Comparison of ENCODE assay signal across 10 cellular contexts in genomic region chr17:72590382-72590781, GRCh38.
DNase-seq lines count a peak whose midpoint lies in the region; ATAC-seq and TF ChIP-seq lines count a peak whose summit lies in the region.
"Had no signal": no experiment of that assay in that cellular context is flagged by ENCODE, and none has a peak within 500 bp of the region (broad histone marks: within the 10 kb centered on the region; RNA-seq: fewer than 3 reads in every experiment).

No MANE protein-coding gene starts in this region.

- peaks cover 72% of the 10 kb centered on the region for H3K27me3 Mint-ChIP-seq in activated CD8-positive, alpha-beta memory T cell treated with anti-CD3 and anti-CD28 coated beads, Interleukin-2, amount 10 ng/mL, durations not matched to agents 7 days and 5 days
- H3K27me3 Mint-ChIP-seq in stimulated activated memory B cell treated with anti-CD40 and anti-IgM and Interleukin-4, amounts not matched to agents 10 μg/mL and 1 μg/mL and 100 μg/mL, for 72 hours: peaks cover 62% of the 10 kb centered on the region

- no peaks in the 10 kb centered on the region for H3K36me3 Mint-ChIP-seq in activated CD8-positive, alpha-beta memory T cell treated with anti-CD3 and anti-CD28 coated beads, Interleukin-2, amount 10 ng/mL, durations not matched to agents 7 days and 5 days
- H3K36me3 Mint-ChIP-seq in stimulated activated memory B cell treated with anti-CD40 and anti-IgM and Interleukin-4, amounts not matched to agents 10 μg/mL and 1 μg/mL and 100 μg/mL, for 72 hours: no peaks in the 10 kb centered on the region

- no peak overlapping the region for H3K27ac Mint-ChIP-seq in activated CD8-positive, alpha-beta memory T cell treated with anti-CD3 and anti-CD28 coated beads, Interleukin-2, amount 10 ng/mL, durations not matched to agents 7 days and 5 days
- no peak overlapping the region for H3K27ac Mint-ChIP-seq in stimulated activated memory B cell treated with anti-CD40 and anti-IgM and Interleukin-4, amounts not matched to agents 10 μg/mL and 1 μg/mL and 100 μg/mL, for 72 hours

- POLR2A ChIA-PET in RWPE1 (lab: Yijun Ruan, JAX; ENCODE audit: low non-redundant PET): no interaction called here

- no peak for DNase-seq in activated CD8-positive, alpha-beta memory T cell treated with anti-CD3 and anti-CD28 coated beads, Interleukin-2, amount 10 ng/mL, durations not matched to agents 7 days and 5 days
- no peak for DNase-seq in activated CD8-positive, alpha-beta memory T cell treated with anti-CD3 and anti-CD28 coated beads for 24 hours
- peak; percentile 61 for DNase-seq in RWPE1 (ENCODE audit: low spot score)
- peak; percentile 90 for DNase-seq in fibroblast of peridontal ligament (ENCODE audit: extremely low read depth)
- no peak for DNase-seq in smooth muscle cell (lab: John Stamatoyannopoulos, UW; ENCODE audit: unreplicated experiment)
- no peak for DNase-seq in nucleus accumbens (lab: John Stamatoyannopoulos, UW)
- DNase-seq in middle frontal gyrus (ENCODE audit: extremely low spot score, low spot score): no peak
- DNase-seq: activated T-cell treated with anti-CD3 and anti-CD28 coated beads, Interleukin-2, amount 50 U/mL, for 1 hour; stimulated activated CD4-positive, alpha-beta T cell treated with anti-CD3 and anti-CD28 coated beads, Interleukin-4, amount 100 ng/mL, for 1 hour had no signal

- no peaks in the 10 kb centered on the region for H3K9me3 ChIP-seq in smooth muscle cell (replicated peaks; ENCODE audit: low read depth)

- CTCF ChIA-PET in activated CD8-positive, alpha-beta memory T cell treated with anti-CD3 and anti-CD28 coated beads, Interleukin-2, amount 10 ng/mL, durations not matched to agents 7 days and 5 days (lab: Charles Lee): no interaction called here
- CTCF ChIA-PET in RWPE1 (lab: Yijun Ruan, JAX): no interaction called here

- H3K4me3 Mint-ChIP-seq in activated CD8-positive, alpha-beta memory T cell treated with anti-CD3 and anti-CD28 coated beads, Interleukin-2, amount 10 ng/mL, durations not matched to agents 7 days and 5 days: peak overlapping the region; percentile 39
- no peak overlapping the region for H3K4me3 Mint-ChIP-seq in stimulated activated memory B cell treated with anti-CD40 and anti-IgM and Interleukin-4, amounts not matched to agents 10 μg/mL and 1 μg/mL and 100 μg/mL, for 72 hours

- H3K9ac ChIP-seq in smooth muscle cell (ENCODE audit: low read depth): peak overlapping the region; percentile 90

- peaks cover 3% of the 10 kb centered on the region for H3K4me1 ChIP-seq in smooth muscle cell (ENCODE audit: low read depth)

- H3K4me2 ChIP-seq in smooth muscle cell: peak overlapping the region; percentile 94

- ATAC-seq in activated CD8-positive, alpha-beta memory T cell treated with anti-CD3 and anti-CD28 coated beads, Interleukin-2, amount 10 ng/mL, durations not matched to agents 7 days and 5 days: no peak
- no peak for ATAC-seq in stimulated activated memory B cell treated with anti-CD40 and anti-IgM and Interleukin-4, amounts not matched to agents 10 μg/mL and 1 μg/mL and 100 μg/mL, for 72 hours

- H3K79me2 ChIP-seq in smooth muscle cell (ENCODE audit: low read depth): peaks cover 59% of the 10 kb centered on the region

- H3K4me3 ChIP-seq in smooth muscle cell: peak overlapping the region; percentile 93

- no peaks in the 10 kb centered on the region for H3K27me3 ChIP-seq in smooth muscle cell (ENCODE audit: low read depth)

- H3K36me3 ChIP-seq in smooth muscle cell (ENCODE audit: low read depth): no peaks in the 10 kb centered on the region

- WGBS in smooth muscle cell (ENCODE audit: low lambda C conversion rate): 38% methylated on average over 3 of the region's 3 CpGs

- H3K27ac ChIP-seq in RWPE1 (peak overlapping the region; percentile 98), smooth muscle cell (ENCODE audit: low read depth) (peak overlapping the region; percentile 95)

- peaks cover 40% of the 10 kb centered on the region for H3K4me1 Mint-ChIP-seq in activated CD8-positive, alpha-beta memory T cell treated with anti-CD3 and anti-CD28 coated beads, Interleukin-2, amount 10 ng/mL, durations not matched to agents 7 days and 5 days
- peaks cover 19% of the 10 kb centered on the region for H3K4me1 Mint-ChIP-seq in stimulated activated memory B cell treated with anti-CD40 and anti-IgM and Interleukin-4, amounts not matched to agents 10 μg/mL and 1 μg/mL and 100 μg/mL, for 72 hours

- no peaks in the 10 kb centered on the region for H3K9me3 Mint-ChIP-seq in activated CD8-positive, alpha-beta memory T cell treated with anti-CD3 and anti-CD28 coated beads, Interleukin-2, amount 10 ng/mL, durations not matched to agents 7 days and 5 days (ENCODE audit: low read depth)
- H3K9me3 Mint-ChIP-seq in stimulated activated memory B cell treated with anti-CD40 and anti-IgM and Interleukin-4, amounts not matched to agents 10 μg/mL and 1 μg/mL and 100 μg/mL, for 72 hours: no peaks in the 10 kb centered on the region

- peaks cover 4% of the 10 kb centered on the region for H3F3A ChIP-seq in smooth muscle cell (ENCODE audit: low read depth)

- H2AFZ ChIP-seq in smooth muscle cell (ENCODE audit: low read depth): no peak overlapping the region

- peaks cover 31% of the 10 kb centered on the region for H4K20me1 ChIP-seq in smooth muscle cell (ENCODE audit: low read depth)

- TF ChIP-seq CTCF in RWPE1 (conservative IDR thresholded peaks at IDR 0.05; ENCODE audit: low read depth) (no peak), smooth muscle cell (IDR thresholded peaks at IDR 0.05; ENCODE audit: borderline replicate concordance, insufficient read depth, poor library complexity, severe bottlenecking) (no peak)

Comparison
In these comparisons a context has a peak if more than half of its experiments do, and no peak if none do; other contexts are left out.
1. DNase-seq: peak in RWPE1 (single experiment) and fibroblast of peridontal ligament (single experiment); none in activated CD8-positive, alpha-beta memory T cell treated with anti-CD3 and anti-CD28 coated beads, Interleukin-2, amount 10 ng/mL, durations not matched to agents 7 days and 5 days (single experiment), activated CD8-positive, alpha-beta memory T cell treated with anti-CD3 and anti-CD28 coated beads for 24 hours (single experiment), smooth muscle cell (single experiment), nucleus accumbens (0 of 56) and middle frontal gyrus (single experiment).